ENCODE assay signal across 13 cellular contexts in genomic region chr3:71846189-71846588, GRCh38.
"Had no signal": no experiment of that assay in that cellular context is flagged by ENCODE, and none has a peak within 500 bp of the region (broad histone marks: within the 10 kb centered on the region; RNA-seq: fewer than 3 reads in every experiment).

No MANE protein-coding gene starts in this region.

- H3K27me3 ChIP-seq: brain microvascular endothelial cell had no signal

- H3K27ac ChIP-seq: brain microvascular endothelial cell, heart right ventricle, left lung, tibial artery had no signal

- H3K36me3 ChIP-seq: brain microvascular endothelial cell, heart right ventricle, left lung, tibial artery had no signal

- ATAC-seq: esophagus mucosa, heart right ventricle, left lung had no signal

- H3K4me1 ChIP-seq: tibial artery had no signal

- H3K4me3 ChIP-seq: heart right ventricle, left lung, tibial artery had no signal

- H3K9me3 ChIP-seq: left lung, tibial artery had no signal

- DNase-seq: activated B cell treated with CpG ODN at 0.5 μM for 24 hours; activated CD4-positive, alpha-beta T cell treated with anti-CD3 and anti-CD28 coated beads, Interleukin-2, amount 10 ng/mL, durations not matched to agents 24 days and 14 days; activated CD8-positive, alpha-beta memory T cell treated with anti-CD3 and anti-CD28 coated beads for 24 hours; activated T-cell treated with anti-CD3 and anti-CD28 coated beads for 4 hours; brain microvascular endothelial cell; cerebellar nuclear complex; dermis blood vessel endothelial cell; endodermal cell; heart right ventricle; left lung; nephron progenitor cell; tibial artery had no signal
